In genomic region chr2:240439698-240440151, GRCh38 we compare ENCODE assay signal across 17 cellular contexts.
"Had no signal": no experiment of that assay in that cellular context is flagged by ENCODE, and none has a peak within 500 bp of the region (broad histone marks: within the 10 kb centered on the region; RNA-seq: fewer than 3 reads in every experiment).

No MANE protein-coding gene starts in this region.

- H3K9me3 ChIP-seq: right lobe of liver, stomach, thoracic aorta had no signal

- H3K27me3 ChIP-seq: hepatocyte, right lobe of liver had no signal

- DNase-seq: activated CD4-positive, alpha-beta memory T cell treated with anti-CD3 and anti-CD28 coated beads for 36 hours; activated CD4-positive, alpha-beta T cell treated with anti-CD3 and anti-CD28 coated beads for 36 hours; activated naive CD4-positive, alpha-beta T cell treated with anti-CD3 and anti-CD28 coated beads, Interleukin-2, amount 50 U/mL, for 16 hours; activated T-cell treated with anti-CD3 and anti-CD28 coated beads, Interleukin-2, amount 50 U/mL, for 24 hours; naive B cell; stimulated activated CD4-positive, alpha-beta T cell treated with anti-CD3 and anti-CD28 coated beads, Interleukin-12 subunit alpha, Interleukin-12 subunit beta, amount 100 ng/mL, for 4 hours; stimulated activated CD4-positive, alpha-beta T cell treated with anti-CD3 and anti-CD28 coated beads, Interleukin-2, amount 100 ng/mL, for 24 hours; stomach; T-helper 1 cell had no signal

- H2AFZ ChIP-seq: hepatocyte had no signal

- ATAC-seq: activated CD4-positive, alpha-beta T cell treated with anti-CD3 and anti-CD28 coated beads for 36 hours; esophagus mucosa; right lobe of liver; SK-N-SH treated with all-trans-retinoic acid at 6 μM for 48 hours had no signal

- H3K36me3 ChIP-seq: cardiac muscle cell, right lobe of liver, thoracic aorta had no signal

- H3K4me2 ChIP-seq: hepatocyte had no signal

- H3K4me3 ChIP-seq: cardiac muscle cell, hepatocyte, lung, right lobe of liver, stomach, thoracic aorta had no signal

- H3K27ac ChIP-seq: cardiac muscle cell, hepatocyte, right lobe of liver, stomach, thoracic aorta, VCaP had no signal
